ENCODE assay signal across 8 cellular contexts in the genomic region with DNA sequence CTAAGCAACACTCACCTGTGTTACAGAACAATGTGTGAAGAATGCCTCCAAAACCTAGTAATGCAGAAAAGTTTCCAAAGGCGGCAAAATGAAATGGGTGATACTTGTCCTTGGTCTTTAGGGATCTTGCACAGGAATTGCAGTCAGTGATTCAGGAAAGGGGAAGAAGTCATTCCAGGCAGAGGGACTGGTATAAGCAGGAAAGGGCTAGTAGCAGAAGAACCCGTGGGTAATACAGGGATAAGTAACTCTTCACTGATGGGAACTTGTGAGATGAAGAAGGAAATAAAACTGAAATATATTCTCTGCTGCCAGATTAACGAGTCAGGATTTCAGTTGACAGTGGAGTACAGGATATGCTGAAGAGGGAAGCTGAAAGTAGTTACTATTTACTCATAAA. TPM values are rescaled to one million over a fixed set of nuclear protein-coding genes. Genes with fewer than 3 reads are reported as not detected.
DNase-seq lines count a peak whose midpoint lies in the region; ATAC-seq and TF ChIP-seq lines count a peak whose summit lies in the region.

No MANE protein-coding gene starts in this region.

- H3K4me1 ChIP-seq in mesodermal cell (ENCODE audit: control insufficient read depth, insufficient read depth, low read length, poor library complexity, severe bottlenecking): peaks cover 10% of the 10 kb centered on the region

- peak overlapping the region; percentile 99 for H3K4me3 ChIP-seq in AG04449 (ENCODE audit: low read depth, low read length)
- H3K4me3 ChIP-seq in brain microvascular endothelial cell (ENCODE audit: low read depth, low read length): peak overlapping the region; percentile 91
- H3K4me3 ChIP-seq in mesodermal cell (ENCODE audit: extremely low read depth, insufficient read depth, low read length, poor library complexity, severe bottlenecking): peak overlapping the region; percentile 77

- in situ Hi-C loops in brain microvascular endothelial cell (cut with HindIII; ENCODE audit: low pct_ligation_motif_present, low sequenced_read_pairs) (no loop called here), GM13976 (cut with MboI; ENCODE audit: low sequenced_read_pairs, unreplicated experiment) (loop anchor here (25.0 kb wide), 1 partner anchor 449 kb away; no protein-coding TSS in a partner anchor)

- 0 to 49% methylated on average over 1 to 2 of the region's 3 CpGs for WGBS in mesodermal cell (ENCODE audit: insufficient coverage in 2 of 2), 2 experiments

- H3K9me3 ChIP-seq in mesodermal cell (ENCODE audit: control insufficient read depth, low read length): peaks cover 4% of the 10 kb centered on the region

- no peaks in the 10 kb centered on the region for H3K27me3 ChIP-seq in brain microvascular endothelial cell (replicated peaks)

- no peak overlapping the region for H3K27ac ChIP-seq in brain microvascular endothelial cell
- no peak overlapping the region for H3K27ac ChIP-seq in mesodermal cell (ENCODE audit: low read depth, low read length, severe bottlenecking)

- CTCF ChIA-PET in AG04449 (lab: Yijun Ruan, JAX): interaction anchor here (0.7 to 3.3 kb wide), 8 partner anchors 12 to 219 kb away, joined by 3 to 29 read pairs (median 4); no protein-coding TSS in a partner anchor

- POLR2A ChIA-PET in AG04449 (lab: Yijun Ruan, JAX): interaction anchor here (1.1 kb wide), 1 partner anchor 98 kb away, joined by 4 read pairs; no protein-coding TSS in a partner anchor

- TF ChIP-seq CTCF in AG04449 (IDR thresholded peaks at IDR 0.05; ENCODE audit: insufficient read depth, low read length, missing control alignments): no peak
- no peak for TF ChIP-seq CTCF in brain microvascular endothelial cell (IDR thresholded peaks at IDR 0.05; ENCODE audit: low read depth, low read length, missing control alignments)
- no peak for TF ChIP-seq CTCF in GM13976 (IDR thresholded peaks at IDR 0.05; ENCODE audit: borderline replicate concordance, control extremely low read depth, extremely low read depth, insufficient read depth, missing control alignments)

- ATAC-seq in HG03342 (IDR thresholded peaks at IDR 0.05; ENCODE audit: unreplicated experiment): peak; percentile 12
- ATAC-seq in GM21528 (IDR thresholded peaks at IDR 0.05; ENCODE audit: low FRiP score, unreplicated experiment): no peak

- DNase-seq in AG04449 (ENCODE audit: low read depth, low spot score): no peak
- no peak for DNase-seq in brain microvascular endothelial cell
- DNase-seq in activated CD8-positive, alpha-beta memory T cell treated with anti-CD3 and anti-CD28 coated beads, Interleukin-2, amount 50 U/mL, for 4 hours: no peak
- DNase-seq in GM13976 (ENCODE audit: low spot score): no peak
- DNase-seq in NCI-H2107 (lab: John Stamatoyannopoulos, UW): no peak

- H3K36me3 ChIP-seq in brain microvascular endothelial cell (replicated peaks) (no peaks in the 10 kb centered on the region), mesodermal cell (ENCODE audit: control insufficient read depth, insufficient read depth, low read length) (peaks cover 9% of the 10 kb centered on the region)

RNA-seq across cellular contexts. Expression of a gene that starts 1.2 kb away (rescaled TPM):
- 9.3 TPM for polyA plus RNA-seq in mesodermal cell (2013, experiment 1 of 2)
- 11.5 TPM for polyA plus RNA-seq in mesodermal cell (2013, experiment 2 of 2)
